In the genomic region with DNA sequence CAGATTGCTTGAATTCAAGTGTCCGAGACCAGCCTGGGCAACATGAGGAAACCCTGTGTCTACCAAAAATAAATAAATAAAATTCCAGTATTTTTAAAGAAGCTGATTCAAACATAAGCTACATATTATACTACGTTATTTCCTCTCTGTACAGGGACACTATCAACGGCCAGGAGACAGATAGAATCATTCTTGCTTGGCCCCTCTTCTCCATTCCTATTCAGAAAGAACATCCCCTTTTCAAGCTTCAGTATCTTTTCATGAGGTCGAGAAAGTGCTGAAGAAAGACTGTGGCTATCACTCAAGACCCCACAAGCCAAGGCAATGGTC, we compare ENCODE assay signal across 8 cellular contexts. TPM values are rescaled to one million over a fixed set of nuclear protein-coding genes. Genes with fewer than 3 reads are reported as not detected.
DNase-seq lines count a peak whose midpoint lies in the region; ATAC-seq and TF ChIP-seq lines count a peak whose summit lies in the region.

No MANE protein-coding gene starts in this region.

- H3K36me3 ChIP-seq in iPS-20b (ENCODE audit: insufficient read depth, low read depth, low read length): no peaks in the 10 kb centered on the region

- H3K9me3 ChIP-seq in iPS-20b (ENCODE audit: insufficient read depth, low read depth, low read length): no peaks in the 10 kb centered on the region

- H3K27ac ChIP-seq in iPS-20b (ENCODE audit: low read length) (no peak overlapping the region), temporal lobe (ENCODE audit: low read depth, low read length) (peak overlapping the region; percentile 62)

- peak overlapping the region; percentile 75 for H3K27ac Mint-ChIP-seq in activated CD4-positive, alpha-beta memory T cell treated with anti-CD3 and anti-CD28 coated beads, Interleukin-2, amount 10 ng/mL, durations not matched to agents 7 days and 5 days

- peaks cover 14% of the 10 kb centered on the region for H3K27me3 ChIP-seq in iPS-20b (ENCODE audit: insufficient read depth, low read length)

- H3K9me3 Mint-ChIP-seq in activated CD4-positive, alpha-beta memory T cell treated with anti-CD3 and anti-CD28 coated beads, Interleukin-2, amount 10 ng/mL, durations not matched to agents 7 days and 5 days: no peaks in the 10 kb centered on the region

- H3K4me1 ChIP-seq in iPS-20b (ENCODE audit: insufficient read depth, low read length): peaks cover 9% of the 10 kb centered on the region; the same call in 1 of the 2 replicates

- ATAC-seq in HG02642 (IDR thresholded peaks at IDR 0.05; ENCODE audit: poor library complexity, unreplicated experiment): peak; percentile 14
- no peak for ATAC-seq in esophagus mucosa

- H3K9ac ChIP-seq in iPS-20b (ENCODE audit: low read depth, low read length): peak overlapping the region; percentile 70; the same call in 1 of the 2 replicates

- H3K4me3 Mint-ChIP-seq in activated CD4-positive, alpha-beta memory T cell treated with anti-CD3 and anti-CD28 coated beads, Interleukin-2, amount 10 ng/mL, durations not matched to agents 7 days and 5 days: peak overlapping the region; percentile 70

- peaks cover 23% of the 10 kb centered on the region for H3K36me3 Mint-ChIP-seq in activated CD4-positive, alpha-beta memory T cell treated with anti-CD3 and anti-CD28 coated beads, Interleukin-2, amount 10 ng/mL, durations not matched to agents 7 days and 5 days (ENCODE audit: low read depth)

- POLR2A ChIA-PET in activated CD4-positive, alpha-beta memory T cell treated with anti-CD3 and anti-CD28 coated beads, Interleukin-2, amount 10 ng/mL, durations not matched to agents 7 days and 5 days (lab: Charles Lee): interaction anchor here (0.7 to 4.2 kb wide), 16 partner anchors 9 to 202 kb away, joined by 3 to 55 read pairs (median 4); partner anchors contain the start of genes PCNX4 and PPM1A

- H3K27me3 Mint-ChIP-seq in activated CD4-positive, alpha-beta memory T cell treated with anti-CD3 and anti-CD28 coated beads, Interleukin-2, amount 10 ng/mL, durations not matched to agents 7 days and 5 days: no peaks in the 10 kb centered on the region

- DNase-seq in activated CD4-positive, alpha-beta memory T cell treated with anti-CD3 and anti-CD28 coated beads, Interleukin-2, amount 10 ng/mL, durations not matched to agents 7 days and 5 days: no peak
- DNase-seq in SW480 (ENCODE audit: low spot score) (no peak), NCI-H524 treated with DMSO at 0.1 percent for 48 hours (lab: John Stamatoyannopoulos, UW) (no peak)

- peaks cover 35% of the 10 kb centered on the region for H3K4me1 Mint-ChIP-seq in activated CD4-positive, alpha-beta memory T cell treated with anti-CD3 and anti-CD28 coated beads, Interleukin-2, amount 10 ng/mL, durations not matched to agents 7 days and 5 days

- TF ChIP-seq CTCF in GM12872 (IDR thresholded peaks at IDR 0.05; ENCODE audit: insufficient read depth, low read depth, low read length): peak; percentile 26; the same call in 1 of the 3 replicates

- CTCF ChIA-PET in activated CD4-positive, alpha-beta memory T cell treated with anti-CD3 and anti-CD28 coated beads, Interleukin-2, amount 10 ng/mL, durations not matched to agents 7 days and 5 days (lab: Charles Lee): interaction anchor here (0.6 to 5.6 kb wide), 16 partner anchors 10 to 200 kb away, joined by 3 to 35 read pairs (median 4); partner anchors contain the start of genes PCNX4 and PPM1A

- H3K4me3 ChIP-seq in iPS-20b (ENCODE audit: low read length): peak overlapping the region; percentile 85

RNA-seq across cellular contexts. Expression of gene DHRS7, which starts 0.3 kb away (rescaled TPM):
- 10 to 100 TPM; 76.5 to 77.9 TPM for total RNA-seq in activated CD4-positive, alpha-beta memory T cell treated with anti-CD3 and anti-CD28 coated beads, Interleukin-2, amount 10 ng/mL, durations not matched to agents 7 days and 5 days
- total RNA-seq in temporal lobe (34.4 TPM), esophagus mucosa (40.3 TPM)
